Comparison of ENCODE assay signal across 16 cellular contexts in genomic region chr2:128602699-128603101, GRCh38.
"Had no signal": no experiment of that assay in that cellular context is flagged by ENCODE, and none has a peak within 500 bp of the region (broad histone marks: within the 10 kb centered on the region; RNA-seq: fewer than 3 reads in every experiment).

No MANE protein-coding gene starts in this region.

- H3K4me3 Mint-ChIP-seq: central memory CD8-positive, alpha-beta T cell; dendritic cell treated with granulocyte-macrophage colony-stimulating factor and Interleukin-4, amounts not matched to agents 40 ng/mL and 50 ng/mL, for 4 days; nephron; T-helper 2 cell treated with Interferon-gamma antibody and Interleukin-4, amounts not matched to agents 5 μg/mL and 100 μg/mL, for 36 hours had no signal

- H3K36me3 ChIP-seq: stomach, thyroid gland, uterus had no signal

- ATAC-seq: body of pancreas had no signal

- H3K9me3 ChIP-seq: body of pancreas, mucosa of descending colon, stomach, thyroid gland, uterus had no signal

- DNase-seq: activated CD4-positive, alpha-beta T cell treated with anti-CD3 and anti-CD28 coated beads, Interleukin-2, amount 50 U/mL, for 4 hours; activated naive CD4-positive, alpha-beta T cell treated with anti-CD3 and anti-CD28 coated beads, Interleukin-2, amount 50 U/mL, for 16 hours; amniotic stem cell; hippocampal formation; mammary epithelial cell; stimulated activated CD4-positive, alpha-beta T cell treated with anti-CD3 and anti-CD28 coated beads, Interleukin-4, amount 100 ng/mL, for 4 hours; stomach; SW 1271; thyroid gland had no signal

- H3K9me3 Mint-ChIP-seq: central memory CD8-positive, alpha-beta T cell; dendritic cell treated with granulocyte-macrophage colony-stimulating factor and Interleukin-4, amounts not matched to agents 40 ng/mL and 50 ng/mL, for 4 days; nephron; T-helper 2 cell treated with Interferon-gamma antibody and Interleukin-4, amounts not matched to agents 5 μg/mL and 100 μg/mL, for 36 hours had no signal

- H3K27ac ChIP-seq: body of pancreas, stomach, thyroid gland, uterus had no signal

- H3K4me3 ChIP-seq: body of pancreas, mucosa of descending colon, stomach, thyroid gland, uterus had no signal

- H3K27ac Mint-ChIP-seq: nephron; T-helper 2 cell treated with Interferon-gamma antibody and Interleukin-4, amounts not matched to agents 5 μg/mL and 100 μg/mL, for 36 hours had no signal

- H3K4me1 ChIP-seq: body of pancreas, stomach, uterus had no signal

- H3K27me3 Mint-ChIP-seq: central memory CD8-positive, alpha-beta T cell; dendritic cell treated with granulocyte-macrophage colony-stimulating factor and Interleukin-4, amounts not matched to agents 40 ng/mL and 50 ng/mL, for 4 days had no signal

- H3K27me3 ChIP-seq: body of pancreas, stomach, thyroid gland, uterus had no signal

- H3K4me1 Mint-ChIP-seq: central memory CD8-positive, alpha-beta T cell had no signal
